ENCODE assay signal across 8 cellular contexts in the genomic region with DNA sequence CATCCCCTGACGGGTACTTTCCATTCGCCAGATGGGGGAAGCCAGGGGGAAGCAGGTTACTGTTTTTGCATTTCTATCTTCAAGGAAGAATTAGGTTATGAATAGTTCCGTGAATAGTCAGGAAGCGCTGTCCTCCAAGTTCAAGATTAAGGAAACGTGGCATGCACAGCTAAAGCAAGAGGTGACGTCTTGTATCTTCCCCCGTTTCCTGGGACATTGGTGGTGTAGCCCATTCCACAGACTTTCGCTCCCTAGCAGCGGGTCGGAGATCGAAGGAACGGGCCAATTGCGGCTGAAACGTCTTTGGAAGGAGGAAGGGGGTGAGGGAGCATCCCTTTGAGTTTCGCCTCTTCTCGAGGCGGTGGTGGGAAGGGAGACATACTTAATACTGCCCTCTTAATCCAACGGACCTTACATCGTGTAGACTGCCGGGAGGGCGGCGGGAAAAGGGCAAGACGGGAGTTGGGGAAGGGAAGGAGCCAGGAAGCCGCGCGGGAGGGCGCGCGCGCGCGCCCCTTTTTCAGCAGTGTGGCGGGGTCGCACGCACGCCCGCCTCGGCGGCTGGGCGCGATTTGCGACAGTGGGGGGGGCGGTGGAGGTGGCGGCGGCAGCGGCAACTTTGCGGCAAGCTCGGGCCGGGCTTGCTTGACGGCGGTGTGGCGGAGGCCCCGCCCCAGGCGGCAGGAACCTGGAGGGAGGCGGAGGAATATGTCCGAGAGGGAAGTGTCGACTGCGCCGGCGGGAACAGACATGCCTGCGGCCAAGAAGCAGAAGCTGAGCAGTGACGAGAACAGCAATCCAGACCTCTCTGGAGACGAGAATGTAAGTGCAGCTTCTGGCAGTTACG. TPM values are rescaled to one million over a fixed set of nuclear protein-coding genes. Genes with fewer than 3 reads are reported as not detected.
DNase-seq lines count a peak whose midpoint lies in the region; ATAC-seq and TF ChIP-seq lines count a peak whose summit lies in the region.

Gene EED, plus strand, starts transcription at position 232 of the 847 bp plus-strand sequence. Its CDS starts 477 bp downstream, at position 709.

- peaks cover 47% of the 10 kb centered on the region for H3K79me2 ChIP-seq in OCI-LY3 (ENCODE audit: low read length)

- DNase-seq in DMS 273 (lab: John Stamatoyannopoulos, UW; ENCODE audit: unreplicated experiment), result peak; percentile 96
- DNase-seq in HuH-7.5 (ENCODE audit: low spot score), result peak; percentile 53
- peak; percentile 91 for DNase-seq in activated T-cell treated with anti-CD3 and anti-CD28 coated beads for 1 hour (ENCODE audit: low read depth)
- peak; percentile 78 for DNase-seq in epithelial cell of prostate (ENCODE audit: low read depth, low spot score)
- peak; percentile 94 to 98 (median 97) for DNase-seq in mucosa of descending colon
- peak; percentile 93 for DNase-seq in stimulated activated CD8-positive, alpha-beta memory T cell treated with anti-CD3 and anti-CD28 coated beads, Interleukin-4, amount 100 ng/mL, for 24 hours (ENCODE audit: low read depth)

- intact Hi-C loops in mucosa of descending colon (cut with DNase I, micrococcal nuclease), result no loop called here

- peak within 1 kb of the TSS; percentile 87 for H3K4me2 ChIP-seq in OCI-LY3 (ENCODE audit: low read length)

- H2AFZ ChIP-seq in OCI-LY3 (ENCODE audit: low read depth, low read length), result peak within 1 kb of the TSS; percentile 69

- no peaks in the 10 kb centered on the region for H3K36me3 ChIP-seq in OCI-LY3 (replicated peaks; ENCODE audit: low read depth, low read length)
- no peaks in the 10 kb centered on the region for H3K36me3 ChIP-seq in mucosa of descending colon (ENCODE audit: low read depth)

- H3K9ac ChIP-seq in OCI-LY3 (ENCODE audit: low read length), result peak within 1 kb of the TSS; percentile 94

- TF ChIP-seq CTCF in OCI-LY3 (IDR thresholded peaks at IDR 0.05; ENCODE audit: low read depth, low read length) (no peak; the same call in 1 of the 2 replicates), mucosa of descending colon (IDR thresholded peaks at IDR 0.05) (no peak)

- H3K27ac ChIP-seq in OCI-LY3 (ENCODE audit: low read length), result peak within 1 kb of the TSS; percentile 90
- peak within 1 kb of the TSS; percentile 94 for H3K27ac ChIP-seq in epithelial cell of prostate

- peak; percentile 58 for ATAC-seq in GM21528 (IDR thresholded peaks at IDR 0.05; ENCODE audit: low FRiP score, unreplicated experiment)
- peak; percentile 97 for ATAC-seq in mucosa of descending colon

- H3K27me3 ChIP-seq in OCI-LY3 (ENCODE audit: low read depth, low read length), result no peaks in the 10 kb centered on the region

- H3K4me3 ChIP-seq in OCI-LY3 (ENCODE audit: low read length), result peak within 1 kb of the TSS; percentile 78
- H3K4me3 ChIP-seq in mucosa of descending colon, result peak within 1 kb of the TSS; percentile 73

- H3K4me1 ChIP-seq in OCI-LY3 (ENCODE audit: low read length) (peaks cover 63% of the 10 kb centered on the region), mucosa of descending colon (ENCODE audit: low read depth) (peaks cover 27% of the 10 kb centered on the region)

- H4K20me1 ChIP-seq in OCI-LY3 (ENCODE audit: insufficient read depth, low read length), result peaks cover 37% of the 10 kb centered on the region

- no peaks in the 10 kb centered on the region for H3K9me3 ChIP-seq in OCI-LY3 (ENCODE audit: insufficient read depth, low read length)
- H3K9me3 ChIP-seq in mucosa of descending colon, result no peaks in the 10 kb centered on the region

RNA-seq across cellular contexts. Expression of gene EED, which starts in this region (rescaled TPM):
- 10 to 100 TPM; 21.9 to 29.6 (median 22.0) TPM for total RNA-seq in mucosa of descending colon

Comparison
In these comparisons a context has a peak if more than half of its experiments do, and no peak if none do; other contexts are left out.
1. Peak in every context shown above with its lines: DNase-seq, ATAC-seq, H3K4me3 ChIP-seq and H3K27ac ChIP-seq.